In the genomic region with DNA sequence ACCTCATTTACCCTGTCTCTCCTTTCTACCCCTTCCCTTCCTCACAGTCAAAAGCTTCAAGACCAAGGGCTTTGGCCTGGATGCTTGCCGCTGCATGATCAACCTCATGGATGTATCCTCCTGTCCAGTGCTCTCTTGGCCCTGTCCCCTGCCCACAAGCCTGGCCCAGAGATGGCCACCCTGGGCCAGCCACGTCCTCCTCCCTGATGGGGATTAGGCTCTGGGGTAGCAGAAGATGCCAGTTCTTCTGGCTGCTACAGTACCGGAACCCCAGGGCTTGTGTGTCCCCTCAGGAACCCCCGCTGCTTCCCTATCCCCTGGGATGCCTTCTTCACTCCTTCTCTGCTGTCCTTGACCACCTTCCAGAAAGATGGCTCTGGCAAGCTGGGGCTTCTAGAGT, we compare ENCODE assay signal across 21 cellular contexts. TPM values are rescaled to one million over a fixed set of nuclear protein-coding genes. Genes with fewer than 3 reads are reported as not detected.
DNase-seq lines count a peak whose midpoint lies in the region; ATAC-seq, FAIRE-seq and TF ChIP-seq lines count a peak whose summit lies in the region.
"Had no signal": no experiment of that assay in that cellular context is flagged by ENCODE, and none has a peak within 500 bp of the region (broad histone marks: within the 10 kb centered on the region; RNA-seq: fewer than 3 reads in every experiment).

No MANE protein-coding gene starts in this region.

- BruUV-seq in HepG2 (replicated peaks; lab: Mats Ljungman, UMichigan), result no TSS peak

- no peak for TF ChIP-seq CTCF in HepG2 (CRISPR knock-in tag; IDR thresholded peaks at IDR 0.05)
- no peak for TF ChIP-seq CTCF in right lobe of liver (IDR thresholded peaks at IDR 0.05)
- TF ChIP-seq CTCF in foreskin keratinocyte (conservative IDR thresholded peaks at IDR 0.05), result no peak
- no peak for TF ChIP-seq CTCF in lower leg skin (IDR thresholded peaks at IDR 0.05)
- TF ChIP-seq CTCF in GM10266 (IDR thresholded peaks at IDR 0.05; ENCODE audit: control insufficient read depth, insufficient read depth, low read depth, missing control alignments), result no peak

- WGBS in HepG2 (ENCODE audit: low lambda C conversion rate), result 64% methylated on average over 4 of the region's 4 CpGs
- WGBS in right lobe of liver (ENCODE audit: insufficient coverage, low coverage, low lambda C conversion rate, missing lambda C conversion rate), result 93% methylated on average over 3 of the region's 4 CpGs
- 85 to 89% methylated on average over 4 of the region's 4 CpGs for WGBS in lower leg skin, 2 donors

- no peak overlapping the region for H3K27ac ChIP-seq in HepG2 (ENCODE audit: extremely low read length, insufficient read depth, low read length)
- H3K27ac ChIP-seq in right lobe of liver, result no peak overlapping the region
- no peak overlapping the region for H3K27ac ChIP-seq in foreskin keratinocyte
- H3K27ac ChIP-seq: HL-60, PC-9, SJSA1 had no signal

- POLR2A ChIA-PET in HepG2 (lab: Yijun Ruan, JAX), result interaction anchor here (1.1 to 1.4 kb wide), 3 partner anchors 12 to 66 kb away, joined by 3 to 4 read pairs (median 4); partner anchors contain the start of gene HSP90AB1

- intact Hi-C loops in HepG2 (cut with micrococcal nuclease; ENCODE audit: unreplicated experiment) (no loop called here), right lobe of liver (cut with DNase I) (no loop called here), lower leg skin (cut with DNase I; ENCODE audit: low total_unique reads) (no loop called here)

- no peak overlapping the region for H2AFZ ChIP-seq in HepG2 (ENCODE audit: low read length)
- H2AFZ ChIP-seq: PC-9 had no signal

- FAIRE-seq in HepG2 (lab: Jason Lieb, UNC), result no peak
- FAIRE-seq: D721Med, GM12892 had no signal

- TF ChIP-seq RAD21 in HepG2 (CRISPR knock-in tag; IDR thresholded peaks at IDR 0.05), result no peak

- peaks cover 0 to 14% of the 10 kb centered on the region in 2 experiments; a peak in 3 of 5 replicates for H3K27me3 ChIP-seq in HepG2 (ENCODE audit: control insufficient read depth in 1 of 2, insufficient read depth in 2 of 2, low read length in 2 of 2)
- no peaks in the 10 kb centered on the region for H3K27me3 ChIP-seq in right lobe of liver
- no peaks in the 10 kb centered on the region for H3K27me3 ChIP-seq in foreskin keratinocyte
- H3K27me3 ChIP-seq: SJSA1 had no signal

- no peak overlapping the region for H3K4me2 ChIP-seq in HepG2 (ENCODE audit: low read depth, low read length)
- H3K4me2 ChIP-seq: PC-9 had no signal

- H3K36me3 ChIP-seq in HepG2 (replicated peaks in 1 of 2; ENCODE audit: control insufficient read depth in 1 of 2, insufficient read depth in 2 of 2, low read length in 2 of 2) (no peaks in the 10 kb centered on the region), right lobe of liver (no peaks in the 10 kb centered on the region)
- H3K36me3 ChIP-seq: SJSA1 had no signal

- no peak overlapping the region for H3K9ac ChIP-seq in HepG2 (ENCODE audit: insufficient read depth, low read depth, low read length)

- CTCF ChIA-PET in HepG2 (lab: Yijun Ruan, JAX; ENCODE audit: low intra/inter-chr PET ratio, low total read pairs), result no interaction called here

- H3K9me3 ChIP-seq in HepG2 (ENCODE audit: low read length) (no peaks in the 10 kb centered on the region), right lobe of liver (no peaks in the 10 kb centered on the region)
- H3K9me3 ChIP-seq: SJSA1 had no signal

- in situ Hi-C loops in HepG2 (cut with HindIII; ENCODE audit: extremely low pct_ligation_motif_present, low pct_unique_long_range_greater_than_20kb), result no loop called here

- H3K79me2 ChIP-seq in HepG2 (ENCODE audit: insufficient read depth, low read length), result no peaks in the 10 kb centered on the region

- H3K4me3 ChIP-seq in HepG2 (replicated peaks in 1 of 3; ENCODE audit: insufficient read depth in 1 of 3, low read depth in 2 of 3, low read length in 3 of 3) (no peak overlapping the region), right lobe of liver (no peak overlapping the region), lower leg skin (ENCODE audit: low read depth, poor library complexity, severe bottlenecking) (no peak overlapping the region)
- H3K4me3 ChIP-seq: PC-9, SJSA1 had no signal

- TF ChIP-seq POLR2A in HepG2 (IDR thresholded peaks at IDR 0.05; ENCODE audit: insufficient read depth in 1 of 2, low read depth in 2 of 2, low read length in 2 of 2) (no peak), right lobe of liver (IDR thresholded peaks at IDR 0.05) (no peak), GM18505 (IDR thresholded peaks at IDR 0.05; ENCODE audit: borderline replicate concordance, extremely low read depth, insufficient read depth, insufficient read length) (no peak), lower leg skin (IDR thresholded peaks at IDR 0.05) (no peak)

- TF ChIP-seq EP300 in HepG2 (IDR thresholded peaks at IDR 0.05; ENCODE audit: low read depth in 2 of 2, low read length in 2 of 2), result no peak
- no peak for TF ChIP-seq EP300 in HepG2 (CRISPR knock-in tag; IDR thresholded peaks at IDR 0.05; ENCODE audit: borderline replicate concordance)

- H3K4me1 ChIP-seq in HepG2 (ENCODE audit: insufficient read depth, low read length), result peaks cover 62% of the 10 kb centered on the region
- no peaks in the 10 kb centered on the region for H3K4me1 ChIP-seq in right lobe of liver
- H3K4me1 ChIP-seq in foreskin keratinocyte, result peaks cover 7% of the 10 kb centered on the region

- H4K20me1 ChIP-seq in HepG2 (ENCODE audit: insufficient read depth, low read length), result no peaks in the 10 kb centered on the region

- ATAC-seq in HepG2 (peak; percentile 16; the same call in 2 of the 3 replicates), right lobe of liver (no peak), foreskin keratinocyte (peak; percentile 5), GM18505 (IDR thresholded peaks at IDR 0.05; ENCODE audit: unreplicated experiment) (no peak)

- DNase-seq in HepG2 (ENCODE audit: low spot score), result no peak
- DNase-seq in right lobe of liver, result no peak
- DNase-seq in NAMALWA (ENCODE audit: low spot score), result peak; percentile 25
- no peak for DNase-seq in foreskin keratinocyte
- no peak for DNase-seq in lower leg skin (ENCODE audit: low spot score in 2 of 2)
- no peak for DNase-seq in GM10266 (ENCODE audit: extremely low spot score)
- no peak for DNase-seq in NCI-H1436 treated with DMSO at 0.1 percent for 48 hours (lab: John Stamatoyannopoulos, UW)
- DNase-seq: C1 segment of cervical spinal cord; CD8-positive, alpha-beta memory T cell; HCEC 1CT; NCI-H1105 treated with DMSO at 0.1 percent for 48 hours; NCI-H187; NCI-H226; NCI-H524 treated with DMSO at 0.1 percent for 48 hours; PC-9 had no signal

RNA-seq across cellular contexts. Expression of gene CAPN11, which starts 22.3 kb away (rescaled TPM):
- total RNA-seq in HepG2 (2016; rRNA removed; fragmentation: Illumina TruSeq; extraction: Trizol), result 0.07 TPM in 1 of 2 replicates, not detected in the other
- not detected in 2 replicates for total RNA-seq in HepG2 (2016; cell fraction: cytosol; rRNA removed; fragmentation: Illumina TruSeq; extraction: Trizol; ENCODE audit: low read depth)
- total RNA-seq in HepG2 (2016; cell fraction: insoluble cytoplasmic fraction; rRNA removed; fragmentation: Illumina TruSeq; extraction: Trizol), result not detected in 2 replicates
- total RNA-seq in HepG2 (2016; cell fraction: membrane; rRNA removed; fragmentation: Illumina TruSeq; extraction: Trizol), result not detected in 2 replicates
- total RNA-seq in HepG2 (2016; cell fraction: nucleus; rRNA removed; fragmentation: Illumina TruSeq; extraction: Trizol), result not detected in 2 replicates
- polyA plus RNA-seq in HepG2 (2011; rRNA removed), result 0.11 and 0.13 TPM in 2 replicates
- 0.03 and 0.05 TPM in 2 replicates for polyA plus RNA-seq in HepG2 (2011; cell fraction: cytosol; rRNA removed)
- 0.71 and 0.74 TPM in 2 replicates for polyA plus RNA-seq in HepG2 (2011; cell fraction: nucleus; rRNA removed)
- polyA plus RNA-seq in HepG2 (2012), result 0.07 and 0.09 TPM in 2 replicates
- polyA plus RNA-seq in HepG2 (2016; cell fraction: cytosol; fragmentation: Illumina TruSeq; extraction: Trizol; ENCODE audit: low read depth), result not detected in 2 replicates
- not detected in 2 replicates for polyA plus RNA-seq in HepG2 (2016; cell fraction: insoluble cytoplasmic fraction; fragmentation: Illumina TruSeq; extraction: Trizol; ENCODE audit: low read depth)
- polyA plus RNA-seq in HepG2 (2016; cell fraction: membrane; fragmentation: Illumina TruSeq; extraction: Trizol; ENCODE audit: low read depth), result not detected in 2 replicates
- not detected in 2 replicates for polyA plus RNA-seq in HepG2 (2016; cell fraction: nucleus; fragmentation: Illumina TruSeq; extraction: Trizol; ENCODE audit: insufficient read depth, low read depth)
- 0.07 TPM in 1 of 2 replicates, not detected in the other for polyA minus RNA-seq in HepG2 (2011; rRNA and poly(A)+ RNA removed; ENCODE audit: low replicate concordance)
- polyA minus RNA-seq in HepG2 (2011; cell fraction: cytosol; rRNA and poly(A)+ RNA removed), result not detected in 2 replicates
- 0.37 TPM in 1 of 2 replicates, not detected in the other for polyA minus RNA-seq in HepG2 (2011; cell fraction: nucleus; rRNA and poly(A)+ RNA removed)
- under 1 TPM in 2 of 6 experiments, not detected in 4; 0.22 to 0.31 TPM for total RNA-seq in right lobe of liver
- total RNA-seq in foreskin keratinocyte, result not detected in 2 replicates
- not detected in 2 replicates for polyA plus RNA-seq in foreskin keratinocyte
- total RNA-seq in lower leg skin, result 1 to 10 TPM in 2 of 4 donors, under 1 TPM in 2; 0.72 to 1.1 (median 0.89) TPM
- total RNA-seq: CD8-positive, alpha-beta memory T cell; HT1080; PC-9; SJSA1 had no signal
- polyA plus RNA-seq: CD8-positive, alpha-beta memory T cell had no signal

RNA-seq across cellular contexts. Expression of gene MYMX, which starts 35.8 kb away (rescaled TPM):
- total RNA-seq in HepG2 (2016; rRNA removed; fragmentation: Illumina TruSeq; extraction: Trizol) (not detected in 2 replicates), right lobe of liver (not detected), foreskin keratinocyte (not detected in 2 replicates), lower leg skin (under 1 TPM in 1 of 4 donors, not detected in 3; 0.69 TPM)
- not detected in 2 replicates for total RNA-seq in HepG2 (2016; cell fraction: cytosol; rRNA removed; fragmentation: Illumina TruSeq; extraction: Trizol; ENCODE audit: low read depth)
- not detected in 2 replicates for total RNA-seq in HepG2 (2016; cell fraction: insoluble cytoplasmic fraction; rRNA removed; fragmentation: Illumina TruSeq; extraction: Trizol)
- not detected in 2 replicates for total RNA-seq in HepG2 (2016; cell fraction: membrane; rRNA removed; fragmentation: Illumina TruSeq; extraction: Trizol)
- not detected in 2 replicates for total RNA-seq in HepG2 (2016; cell fraction: nucleus; rRNA removed; fragmentation: Illumina TruSeq; extraction: Trizol)
- polyA plus RNA-seq in HepG2 (2011; rRNA removed) (0.14 TPM in 1 of 2 replicates, not detected in the other), foreskin keratinocyte (not detected in 2 replicates)
- 0.09 TPM in 1 of 2 replicates, not detected in the other for polyA plus RNA-seq in HepG2 (2011; cell fraction: cytosol; rRNA removed)
- polyA plus RNA-seq in HepG2 (2011; cell fraction: nucleus; rRNA removed), result 0.24 TPM in 1 of 2 replicates, not detected in the other
- not detected in 2 replicates for polyA plus RNA-seq in HepG2 (2012)
- not detected in 2 replicates for polyA plus RNA-seq in HepG2 (2016; cell fraction: cytosol; fragmentation: Illumina TruSeq; extraction: Trizol; ENCODE audit: low read depth)
- polyA plus RNA-seq in HepG2 (2016; cell fraction: insoluble cytoplasmic fraction; fragmentation: Illumina TruSeq; extraction: Trizol; ENCODE audit: low read depth), result not detected in 2 replicates
- polyA plus RNA-seq in HepG2 (2016; cell fraction: membrane; fragmentation: Illumina TruSeq; extraction: Trizol; ENCODE audit: low read depth), result not detected in 2 replicates
- not detected in 2 replicates for polyA plus RNA-seq in HepG2 (2016; cell fraction: nucleus; fragmentation: Illumina TruSeq; extraction: Trizol; ENCODE audit: insufficient read depth, low read depth)
- polyA minus RNA-seq in HepG2 (2011; rRNA and poly(A)+ RNA removed; ENCODE audit: low replicate concordance), result not detected in 2 replicates
- not detected in 2 replicates for polyA minus RNA-seq in HepG2 (2011; cell fraction: cytosol; rRNA and poly(A)+ RNA removed)
- polyA minus RNA-seq in HepG2 (2011; cell fraction: nucleus; rRNA and poly(A)+ RNA removed), result not detected in 2 replicates
- total RNA-seq: CD8-positive, alpha-beta memory T cell; HT1080; PC-9 had no signal
- polyA plus RNA-seq: CD8-positive, alpha-beta memory T cell had no signal

RNA-seq across cellular contexts. Expression of gene SLC29A1, which starts 42.5 kb away (rescaled TPM):
- 23.1 and 43.2 TPM in 2 replicates for total RNA-seq in HepG2 (2016; rRNA removed; fragmentation: Illumina TruSeq; extraction: Trizol)
- 19.7 and 24.6 TPM in 2 replicates for total RNA-seq in HepG2 (2016; cell fraction: cytosol; rRNA removed; fragmentation: Illumina TruSeq; extraction: Trizol; ENCODE audit: low read depth)
- total RNA-seq in HepG2 (2016; cell fraction: insoluble cytoplasmic fraction; rRNA removed; fragmentation: Illumina TruSeq; extraction: Trizol), result 22.9 and 41.9 TPM in 2 replicates
- 37.5 and 40.9 TPM in 2 replicates for total RNA-seq in HepG2 (2016; cell fraction: membrane; rRNA removed; fragmentation: Illumina TruSeq; extraction: Trizol)
- total RNA-seq in HepG2 (2016; cell fraction: nucleus; rRNA removed; fragmentation: Illumina TruSeq; extraction: Trizol), result 42.6 and 53.1 TPM in 2 replicates
- 95.5 and 106 TPM in 2 replicates for polyA plus RNA-seq in HepG2 (2011; rRNA removed)
- 92.8 and 113 TPM in 2 replicates for polyA plus RNA-seq in HepG2 (2011; cell fraction: cytosol; rRNA removed)
- 132 and 138 TPM in 2 replicates for polyA plus RNA-seq in HepG2 (2011; cell fraction: nucleus; rRNA removed)
- polyA plus RNA-seq in HepG2 (2012), result 38.8 and 43.9 TPM in 2 replicates
- 32.1 and 36.6 TPM in 2 replicates for polyA plus RNA-seq in HepG2 (2016; cell fraction: cytosol; fragmentation: Illumina TruSeq; extraction: Trizol; ENCODE audit: low read depth)
- 35.2 and 35.6 TPM in 2 replicates for polyA plus RNA-seq in HepG2 (2016; cell fraction: insoluble cytoplasmic fraction; fragmentation: Illumina TruSeq; extraction: Trizol; ENCODE audit: low read depth)
- 48.6 and 49.6 TPM in 2 replicates for polyA plus RNA-seq in HepG2 (2016; cell fraction: membrane; fragmentation: Illumina TruSeq; extraction: Trizol; ENCODE audit: low read depth)
- polyA plus RNA-seq in HepG2 (2016; cell fraction: nucleus; fragmentation: Illumina TruSeq; extraction: Trizol; ENCODE audit: insufficient read depth, low read depth), result 82.7 and 90.9 TPM in 2 replicates
- 236 and 248 TPM in 2 replicates for polyA minus RNA-seq in HepG2 (2011; rRNA and poly(A)+ RNA removed; ENCODE audit: low replicate concordance)
- 35.4 and 40.0 TPM in 2 replicates for polyA minus RNA-seq in HepG2 (2011; cell fraction: cytosol; rRNA and poly(A)+ RNA removed)
- 37.0 and 39.3 TPM in 2 replicates for polyA minus RNA-seq in HepG2 (2011; cell fraction: nucleus; rRNA and poly(A)+ RNA removed)
- total RNA-seq in right lobe of liver, result 10 to 100 TPM; 27.4 to 51.3 (median 31.4) TPM
- total RNA-seq in foreskin keratinocyte, result 34.6 and 42.2 TPM in 2 replicates
- polyA plus RNA-seq in foreskin keratinocyte, result 42.1 and 50.9 TPM in 2 replicates
- 10 to 100 TPM; 54.6 to 86.4 (median 82.5) TPM for total RNA-seq in lower leg skin

RNA-seq across cellular contexts. Expression of gene TMEM63B, which starts 53.5 kb away (rescaled TPM):
- total RNA-seq in HepG2 (2016; rRNA removed; fragmentation: Illumina TruSeq; extraction: Trizol), result 13.9 and 27.4 TPM in 2 replicates
- 5.1 and 5.8 TPM in 2 replicates for total RNA-seq in HepG2 (2016; cell fraction: cytosol; rRNA removed; fragmentation: Illumina TruSeq; extraction: Trizol; ENCODE audit: low read depth)
- 11.4 and 28.3 TPM in 2 replicates for total RNA-seq in HepG2 (2016; cell fraction: insoluble cytoplasmic fraction; rRNA removed; fragmentation: Illumina TruSeq; extraction: Trizol)
- total RNA-seq in HepG2 (2016; cell fraction: membrane; rRNA removed; fragmentation: Illumina TruSeq; extraction: Trizol), result 14.9 and 15.8 TPM in 2 replicates
- total RNA-seq in HepG2 (2016; cell fraction: nucleus; rRNA removed; fragmentation: Illumina TruSeq; extraction: Trizol), result 28.7 and 33.8 TPM in 2 replicates
- polyA plus RNA-seq in HepG2 (2011; rRNA removed), result 75.8 and 83.8 TPM in 2 replicates
- polyA plus RNA-seq in HepG2 (2011; cell fraction: cytosol; rRNA removed), result 81.0 and 82.0 TPM in 2 replicates
- polyA plus RNA-seq in HepG2 (2011; cell fraction: nucleus; rRNA removed), result 185 and 224 TPM in 2 replicates
- 37.7 and 41.7 TPM in 2 replicates for polyA plus RNA-seq in HepG2 (2012)
- polyA plus RNA-seq in HepG2 (2016; cell fraction: cytosol; fragmentation: Illumina TruSeq; extraction: Trizol; ENCODE audit: low read depth), result 5.0 and 5.6 TPM in 2 replicates
- polyA plus RNA-seq in HepG2 (2016; cell fraction: insoluble cytoplasmic fraction; fragmentation: Illumina TruSeq; extraction: Trizol; ENCODE audit: low read depth), result 13.6 and 16.8 TPM in 2 replicates
- 10.0 and 10.2 TPM in 2 replicates for polyA plus RNA-seq in HepG2 (2016; cell fraction: membrane; fragmentation: Illumina TruSeq; extraction: Trizol; ENCODE audit: low read depth)
- polyA plus RNA-seq in HepG2 (2016; cell fraction: nucleus; fragmentation: Illumina TruSeq; extraction: Trizol; ENCODE audit: insufficient read depth, low read depth), result 69.5 and 76.1 TPM in 2 replicates
- 62.2 and 179 TPM in 2 replicates for polyA minus RNA-seq in HepG2 (2011; rRNA and poly(A)+ RNA removed; ENCODE audit: low replicate concordance)
- polyA minus RNA-seq in HepG2 (2011; cell fraction: cytosol; rRNA and poly(A)+ RNA removed), result 36.8 and 42.0 TPM in 2 replicates
- 36.6 and 36.8 TPM in 2 replicates for polyA minus RNA-seq in HepG2 (2011; cell fraction: nucleus; rRNA and poly(A)+ RNA removed)
- 10 to 100 TPM; 30.6 to 41.0 (median 36.8) TPM for total RNA-seq in right lobe of liver
- total RNA-seq in foreskin keratinocyte, result 57.0 and 57.8 TPM in 2 replicates
- polyA plus RNA-seq in foreskin keratinocyte, result 34.4 and 35.9 TPM in 2 replicates
- 10 to 100 TPM; 73.4 to 91.2 (median 87.7) TPM for total RNA-seq in lower leg skin

RNA-seq across cellular contexts. Expression of gene MRPL14, which starts 53.6 kb away (rescaled TPM):
- total RNA-seq in HepG2 (2016; rRNA removed; fragmentation: Illumina TruSeq; extraction: Trizol) (178 and 191 TPM in 2 replicates), right lobe of liver (10 to 100 TPM; 26.5 to 70.0 (median 35.4) TPM), foreskin keratinocyte (123 and 124 TPM in 2 replicates), lower leg skin (10 to 100 TPM; 45.7 to 74.3 (median 52.0) TPM)
- 169 and 189 TPM in 2 replicates for total RNA-seq in HepG2 (2016; cell fraction: cytosol; rRNA removed; fragmentation: Illumina TruSeq; extraction: Trizol; ENCODE audit: low read depth)
- 186 and 208 TPM in 2 replicates for total RNA-seq in HepG2 (2016; cell fraction: insoluble cytoplasmic fraction; rRNA removed; fragmentation: Illumina TruSeq; extraction: Trizol)
- 148 and 200 TPM in 2 replicates for total RNA-seq in HepG2 (2016; cell fraction: membrane; rRNA removed; fragmentation: Illumina TruSeq; extraction: Trizol)
- 65.1 and 65.8 TPM in 2 replicates for total RNA-seq in HepG2 (2016; cell fraction: nucleus; rRNA removed; fragmentation: Illumina TruSeq; extraction: Trizol)
- polyA plus RNA-seq in HepG2 (2011; rRNA removed) (157 and 166 TPM in 2 replicates), foreskin keratinocyte (183 and 189 TPM in 2 replicates)
- polyA plus RNA-seq in HepG2 (2011; cell fraction: cytosol; rRNA removed), result 144 and 170 TPM in 2 replicates
- polyA plus RNA-seq in HepG2 (2011; cell fraction: nucleus; rRNA removed), result 42.8 and 46.0 TPM in 2 replicates
- 135 and 137 TPM in 2 replicates for polyA plus RNA-seq in HepG2 (2012)
- polyA plus RNA-seq in HepG2 (2016; cell fraction: cytosol; fragmentation: Illumina TruSeq; extraction: Trizol; ENCODE audit: low read depth), result 114 and 150 TPM in 2 replicates
- polyA plus RNA-seq in HepG2 (2016; cell fraction: insoluble cytoplasmic fraction; fragmentation: Illumina TruSeq; extraction: Trizol; ENCODE audit: low read depth), result 163 and 186 TPM in 2 replicates
- polyA plus RNA-seq in HepG2 (2016; cell fraction: membrane; fragmentation: Illumina TruSeq; extraction: Trizol; ENCODE audit: low read depth), result 111 and 143 TPM in 2 replicates
- polyA plus RNA-seq in HepG2 (2016; cell fraction: nucleus; fragmentation: Illumina TruSeq; extraction: Trizol; ENCODE audit: insufficient read depth, low read depth), result 92.9 and 98.5 TPM in 2 replicates
- polyA minus RNA-seq in HepG2 (2011; rRNA and poly(A)+ RNA removed; ENCODE audit: low replicate concordance), result 33.2 and 40.9 TPM in 2 replicates
- 22.7 and 28.4 TPM in 2 replicates for polyA minus RNA-seq in HepG2 (2011; cell fraction: cytosol; rRNA and poly(A)+ RNA removed)
- 20.0 and 21.5 TPM in 2 replicates for polyA minus RNA-seq in HepG2 (2011; cell fraction: nucleus; rRNA and poly(A)+ RNA removed)

Comparison
In these comparisons a context has a peak if more than half of its experiments do, and no peak if none do; other contexts are left out.
1. ATAC-seq: peak in HepG2 (single experiment) and foreskin keratinocyte (single experiment); none in right lobe of liver (0 of 4) and GM18505 (single experiment).